8 cellular contexts compared by ENCODE assay signal in the genomic region with DNA sequence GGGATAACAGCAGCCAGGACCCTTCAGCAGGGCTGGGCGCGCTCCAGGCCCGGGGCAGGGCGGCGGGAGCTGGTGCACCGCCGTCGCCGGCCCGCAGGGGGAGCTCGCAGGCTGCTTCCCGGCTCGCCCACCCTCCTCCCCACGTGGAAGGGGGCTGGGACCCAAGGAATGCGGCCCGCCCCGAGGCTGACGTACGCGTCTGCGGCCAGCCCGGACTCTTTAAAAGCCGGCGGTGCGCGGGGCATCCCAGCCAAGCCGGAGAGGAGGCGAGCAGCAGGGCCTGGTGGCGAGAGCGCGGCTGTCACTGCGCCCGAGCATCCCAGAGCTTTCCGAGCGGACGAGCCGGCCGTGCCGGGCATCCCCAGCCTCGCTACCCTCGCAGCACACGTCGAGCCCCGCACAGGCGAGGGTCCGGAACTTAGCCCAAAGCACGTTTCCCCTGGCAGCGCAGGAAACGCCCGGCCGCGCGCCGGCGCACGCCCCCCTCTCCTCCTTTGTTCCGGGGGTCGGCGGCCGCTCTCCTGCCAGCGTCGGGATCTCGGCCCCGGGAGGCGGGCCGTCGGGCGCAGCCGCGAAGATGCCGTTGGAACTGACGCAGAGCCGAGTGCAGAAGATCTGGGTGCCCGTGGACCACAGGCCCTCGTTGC. TPM values are rescaled to one million over a fixed set of nuclear protein-coding genes. Genes with fewer than 3 reads are reported as not detected.
DNase-seq lines count a peak whose midpoint lies in the region; ATAC-seq, FAIRE-seq and TF ChIP-seq lines count a peak whose summit lies in the region.

A gene (plus strand): TSS at position 249 of the 647 bp plus-strand sequence. CDS start 329 bp downstream, at position 578.

- H3K4me1 Mint-ChIP-seq in nephron progenitor cell, result peaks cover 46% of the 10 kb centered on the region
- peaks cover 48% of the 10 kb centered on the region for H3K4me1 Mint-ChIP-seq in stimulated activated naive CD8-positive, alpha-beta T cell treated with anti-CD3 and anti-CD28 coated beads, Interleukin-15, amount 100 ng/mL, for 72 hours

- peak; percentile 66 for ATAC-seq in GM21360 (IDR thresholded peaks at IDR 0.05; ENCODE audit: unreplicated experiment)
- peak; percentile 84 for ATAC-seq in stimulated activated naive CD8-positive, alpha-beta T cell treated with anti-CD3 and anti-CD28 coated beads, Interleukin-15, amount 100 ng/mL, for 72 hours

- H3K27ac Mint-ChIP-seq in nephron progenitor cell, result peak within 1 kb of the TSS; percentile 98
- peak within 1 kb of the TSS; percentile 79 to 94 for H3K27ac Mint-ChIP-seq in stimulated activated naive CD8-positive, alpha-beta T cell treated with anti-CD3 and anti-CD28 coated beads, Interleukin-15, amount 100 ng/mL, for 72 hours

- peak; percentile 98 for TF ChIP-seq CTCF in nephron progenitor cell (IDR thresholded peaks at IDR 0.05)

- DNase-seq in DMS53 (lab: John Stamatoyannopoulos, UW), result peak; percentile 98
- peak; percentile 93 for DNase-seq in HTR-8/SVneo (ENCODE audit: insufficient read length, low spot score)
- peak; percentile 96 for DNase-seq in RPMI7951 (ENCODE audit: low read depth)
- DNase-seq in activated effector memory CD4-positive, alpha-beta T cell treated with Interleukin-2 at 50 U/mL for 16 hours, result peak; percentile 84
- DNase-seq in fibroblast of the conjunctiva (ENCODE audit: low read depth), result peak; percentile 86
- DNase-seq in nephron progenitor cell, result peak; percentile 98
- DNase-seq in stimulated activated naive CD8-positive, alpha-beta T cell treated with anti-CD3 and anti-CD28 coated beads, Interleukin-15, amount 100 ng/mL, for 72 hours, result peak; percentile 97 to 98

- peaks cover 17% of the 10 kb centered on the region for H3K36me3 Mint-ChIP-seq in nephron progenitor cell (ENCODE audit: low read depth)

- H3K9me3 Mint-ChIP-seq in nephron progenitor cell, result peaks cover 13% of the 10 kb centered on the region
- no peaks in the 10 kb centered on the region for H3K9me3 Mint-ChIP-seq in stimulated activated naive CD8-positive, alpha-beta T cell treated with anti-CD3 and anti-CD28 coated beads, Interleukin-15, amount 100 ng/mL, for 72 hours

- peak; percentile 88 for FAIRE-seq in HTR-8/SVneo (lab: Jason Lieb, UNC)

- peaks cover 16% of the 10 kb centered on the region for H3K27me3 Mint-ChIP-seq in nephron progenitor cell (ENCODE audit: low read depth, poor library complexity)
- no peaks in the 10 kb centered on the region for H3K27me3 Mint-ChIP-seq in stimulated activated naive CD8-positive, alpha-beta T cell treated with anti-CD3 and anti-CD28 coated beads, Interleukin-15, amount 100 ng/mL, for 72 hours

- peak within 1 kb of the TSS; percentile 99 for H3K4me3 Mint-ChIP-seq in nephron progenitor cell
- H3K4me3 Mint-ChIP-seq in stimulated activated naive CD8-positive, alpha-beta T cell treated with anti-CD3 and anti-CD28 coated beads, Interleukin-15, amount 100 ng/mL, for 72 hours, result peak within 1 kb of the TSS; percentile 99

RNA-seq across cellular contexts. Expression of the gene that starts here (rescaled TPM):
- 44.3 and 46.6 TPM in 2 replicates for total RNA-seq in RPMI7951 (2014; rRNA removed; shearing (Covaris generic))

Comparison
In these comparisons a context has a peak if more than half of its experiments do, and no peak if none do; other contexts are left out.
1. Peak in every context shown above with its lines: DNase-seq and ATAC-seq.